ENCODE assay signal across 8 cellular contexts in genomic region chr20:19211661-19212523, GRCh38. TPM values are rescaled to one million over a fixed set of nuclear protein-coding genes. Genes with fewer than 3 reads are reported as not detected.
DNase-seq lines count a peak whose midpoint lies in the region; ATAC-seq and TF ChIP-seq lines count a peak whose summit lies in the region.

No MANE protein-coding gene starts in this region.

- H3K27me3 ChIP-seq in neural cell (ENCODE audit: insufficient read depth, low read depth, low read length) (no peaks in the 10 kb centered on the region), PC-3 (ENCODE audit: low read length) (peaks cover 80% of the 10 kb centered on the region)

- H3K9me3 Mint-ChIP-seq in activated CD4-positive, alpha-beta T cell treated with anti-CD3 and anti-CD28 coated beads, Interleukin-2, amount 10 ng/mL, durations not matched to agents 24 days and 14 days: no peaks in the 10 kb centered on the region

- H3F3A ChIP-seq in neural cell (ENCODE audit: insufficient read depth, low read length, poor library complexity, severe bottlenecking) (no peaks in the 10 kb centered on the region), PC-3 (ENCODE audit: low read length, unreplicated experiment) (no peaks in the 10 kb centered on the region)

- H3K79me2 ChIP-seq in neural cell (replicated peaks; ENCODE audit: insufficient read depth, low read length): no peaks in the 10 kb centered on the region
- no peaks in the 10 kb centered on the region for H3K79me2 ChIP-seq in PC-3 (ENCODE audit: low read length)

- BruUV-seq in PC-3 (replicated peaks; lab: Mats Ljungman, UMichigan): no TSS peak

- peak overlapping the region; percentile 56 for H2AFZ ChIP-seq in neural cell (ENCODE audit: low read depth, low read length)
- no peak overlapping the region for H2AFZ ChIP-seq in PC-3 (ENCODE audit: low read length)

- intact Hi-C loops in activated CD4-positive, alpha-beta T cell treated with anti-CD3 and anti-CD28 coated beads, Interleukin-2, amount 10 ng/mL, durations not matched to agents 24 days and 14 days (cut with micrococcal nuclease): no loop called here
- intact Hi-C loops in PC-3 (cut with micrococcal nuclease): no loop called here

- H3K4me1 Mint-ChIP-seq in activated CD4-positive, alpha-beta T cell treated with anti-CD3 and anti-CD28 coated beads, Interleukin-2, amount 10 ng/mL, durations not matched to agents 24 days and 14 days: no peaks in the 10 kb centered on the region

- ATAC-seq in GM18867 (IDR thresholded peaks at IDR 0.05; ENCODE audit: unreplicated experiment) (peak; percentile 7), HG02610 (IDR thresholded peaks at IDR 0.05; ENCODE audit: unreplicated experiment) (no peak), PC-3 (no peak)

- H3K36me3 ChIP-seq in neural cell (ENCODE audit: insufficient read depth, low read length) (no peaks in the 10 kb centered on the region), PC-3 (ENCODE audit: low read depth, low read length) (no peaks in the 10 kb centered on the region)

- peak; percentile 57 for TF ChIP-seq RAD21 in neural cell (conservative IDR thresholded peaks at IDR 0.05)

- H3K4me3 Mint-ChIP-seq in activated CD4-positive, alpha-beta T cell treated with anti-CD3 and anti-CD28 coated beads, Interleukin-2, amount 10 ng/mL, durations not matched to agents 24 days and 14 days: no peak overlapping the region

- H3K27me3 Mint-ChIP-seq in activated CD4-positive, alpha-beta T cell treated with anti-CD3 and anti-CD28 coated beads, Interleukin-2, amount 10 ng/mL, durations not matched to agents 24 days and 14 days: peaks cover 36% of the 10 kb centered on the region

- H3K36me3 Mint-ChIP-seq in activated CD4-positive, alpha-beta T cell treated with anti-CD3 and anti-CD28 coated beads, Interleukin-2, amount 10 ng/mL, durations not matched to agents 24 days and 14 days (ENCODE audit: low read depth): no peaks in the 10 kb centered on the region

- no peak for TF ChIP-seq EP300 in neural cell (conservative IDR thresholded peaks at IDR 0.05; ENCODE audit: poor library complexity, severe bottlenecking)

- no peaks in the 10 kb centered on the region for H3K4me1 ChIP-seq in PC-3 (ENCODE audit: insufficient read depth, low read length)

- DNase-seq in NCI-H345 (lab: John Stamatoyannopoulos, UW) (peak; percentile 68), foreskin fibroblast (peak in 1 of 2 donors; percentile 56), PC-3 (no peak), NCI-H526 treated with DMSO at 0.1 percent for 48 hours (lab: John Stamatoyannopoulos, UW) (no peak)
- DNase-seq in activated CD4-positive, alpha-beta T cell treated with anti-CD3 and anti-CD28 coated beads, Interleukin-2, amount 10 ng/mL, durations not matched to agents 24 days and 14 days: no peak

- H4K20me1 ChIP-seq in neural cell (ENCODE audit: insufficient read depth) (no peaks in the 10 kb centered on the region), PC-3 (ENCODE audit: low read length) (no peaks in the 10 kb centered on the region)

- peak overlapping the region; percentile 45 for H3K27ac ChIP-seq in neural cell (ENCODE audit: low read length)
- H3K27ac ChIP-seq in PC-3 (ENCODE audit: low read length): no peak overlapping the region

- POLR2A ChIA-PET in PC-3 (lab: Charles Lee; ENCODE audit: unreplicated experiment): no interaction called here

- H3K4me3 ChIP-seq in foreskin fibroblast (ENCODE audit: low read depth in 1 of 2, low read length in 2 of 2) (peak overlapping the region; percentile 11 to 20), neural cell (ENCODE audit: low read length) (peak overlapping the region; percentile 89), PC-3 (ENCODE audit: low read length) (no peak overlapping the region)

- no peak overlapping the region for H3K4me2 ChIP-seq in neural cell (ENCODE audit: low read length)
- no peak overlapping the region for H3K4me2 ChIP-seq in PC-3 (ENCODE audit: low read length)

- H3K27ac Mint-ChIP-seq in activated CD4-positive, alpha-beta T cell treated with anti-CD3 and anti-CD28 coated beads, Interleukin-2, amount 10 ng/mL, durations not matched to agents 24 days and 14 days: no peak overlapping the region

- TF ChIP-seq CTCF in foreskin fibroblast (IDR thresholded peaks at IDR 0.05; ENCODE audit: low read depth, low read length) (no peak), neural cell (IDR thresholded peaks at IDR 0.05; ENCODE audit: poor library complexity, severe bottlenecking) (peak; percentile 56), PC-3 (conservative IDR thresholded peaks at IDR 0.05; ENCODE audit: low read depth, low read length) (no peak)

- H3K9ac ChIP-seq in neural cell (ENCODE audit: low read length) (peak overlapping the region; percentile 72), PC-3 (ENCODE audit: low read length) (no peak overlapping the region)

- CTCF ChIA-PET in PC-3 (lab: Charles Lee): no interaction called here

- H3K9me2 ChIP-seq in neural cell (ENCODE audit: insufficient read depth, low read length) (no peaks in the 10 kb centered on the region), PC-3 (replicated peaks; ENCODE audit: low read length) (no peaks in the 10 kb centered on the region)

- no peaks in the 10 kb centered on the region for H3K9me3 ChIP-seq in neural cell (ENCODE audit: low read length)
- H3K9me3 ChIP-seq in PC-3 (ENCODE audit: low read length): no peaks in the 10 kb centered on the region

TF ChIP-seq in neural cell, 6 proteins besides CTCF, POLR2A, EP300 and RAD21:
- TF ChIP-seq EZH2 (IDR thresholded peaks at IDR 0.05; ENCODE audit: borderline replicate concordance, insufficient read depth, low read length, poor library complexity, severe bottlenecking) (no peak), SMC3 (conservative IDR thresholded peaks at IDR 0.05; ENCODE audit: poor library complexity) (peak; percentile 65)

RNA-seq across cellular contexts. Expression of gene SLC24A3, which starts 0.6 kb away (rescaled TPM):
- polyA plus RNA-seq in neural cell: 6.5 and 7.4 TPM in 2 replicates
- polyA minus RNA-seq in neural cell: 12.2 and 12.4 TPM in 2 replicates
- total RNA-seq in activated CD4-positive, alpha-beta T cell treated with anti-CD3 and anti-CD28 coated beads, Interleukin-2, amount 10 ng/mL, durations not matched to agents 24 days and 14 days: not detected in 2 replicates
- 0.11 TPM in 1 of 2 replicates, not detected in the other for total RNA-seq in PC-3 (2014; rRNA removed)
